Comparison of ENCODE assay signal across 1 cellular context in the genomic region with DNA sequence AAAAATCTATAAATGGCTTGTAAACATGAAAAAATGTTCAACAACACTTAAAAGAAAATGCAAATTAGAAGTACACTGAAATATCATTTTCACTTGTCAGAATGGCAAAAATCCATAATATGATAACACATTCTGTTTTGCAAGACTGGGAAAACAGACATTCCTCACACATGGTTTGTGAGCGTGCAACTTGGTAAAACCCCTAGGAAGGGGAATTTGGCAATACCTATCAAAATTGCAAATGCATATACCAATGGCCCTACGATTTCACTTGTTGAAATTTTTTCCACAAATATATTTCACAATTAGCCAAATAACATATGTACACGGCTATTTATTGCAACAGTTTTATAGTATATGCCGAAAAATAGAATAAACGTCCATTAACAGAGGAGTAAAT.
TF ChIP-seq lines count a peak whose summit lies in the region.

No MANE protein-coding gene starts in this region.

TF ChIP-seq in HepG2, 621 proteins besides CTCF, POLR2A, EP300 and RAD21 (continued from another document):
- TF ChIP-seq, protein P1, sequence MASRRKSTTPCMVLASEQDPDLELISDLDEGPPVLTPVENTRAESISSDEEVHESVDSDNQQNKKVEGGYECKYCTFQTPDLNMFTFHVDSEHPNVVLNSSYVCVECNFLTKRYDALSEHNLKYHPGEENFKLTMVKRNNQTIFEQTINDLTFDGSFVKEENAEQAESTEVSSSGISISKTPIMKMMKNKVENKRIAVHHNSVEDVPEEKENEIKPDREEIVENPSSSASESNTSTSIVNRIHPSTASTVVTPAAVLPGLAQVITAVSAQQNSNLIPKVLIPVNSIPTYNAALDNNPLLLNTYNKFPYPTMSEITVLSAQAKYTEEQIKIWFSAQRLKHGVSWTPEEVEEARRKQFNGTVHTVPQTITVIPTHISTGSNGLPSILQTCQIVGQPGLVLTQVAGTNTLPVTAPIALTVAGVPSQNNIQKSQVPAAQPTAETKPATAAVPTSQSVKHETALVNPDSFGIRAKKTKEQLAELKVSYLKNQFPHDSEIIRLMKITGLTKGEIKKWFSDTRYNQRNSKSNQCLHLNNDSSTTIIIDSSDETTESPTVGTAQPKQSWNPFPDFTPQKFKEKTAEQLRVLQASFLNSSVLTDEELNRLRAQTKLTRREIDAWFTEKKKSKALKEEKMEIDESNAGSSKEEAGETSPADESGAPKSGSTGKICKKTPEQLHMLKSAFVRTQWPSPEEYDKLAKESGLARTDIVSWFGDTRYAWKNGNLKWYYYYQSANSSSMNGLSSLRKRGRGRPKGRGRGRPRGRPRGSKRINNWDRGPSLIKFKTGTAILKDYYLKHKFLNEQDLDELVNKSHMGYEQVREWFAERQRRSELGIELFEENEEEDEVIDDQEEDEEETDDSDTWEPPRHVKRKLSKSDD (CRISPR knock-in tag; IDR thresholded peaks at IDR 0.05; ENCODE audit: low read depth), result no peak
- TF ChIP-seq SRF (IDR thresholded peaks at IDR 0.05; ENCODE audit: low read depth, low read length) (no peak), NFYC (CRISPR knock-in tag; IDR thresholded peaks at IDR 0.05) (no peak)
